In the genomic region with DNA sequence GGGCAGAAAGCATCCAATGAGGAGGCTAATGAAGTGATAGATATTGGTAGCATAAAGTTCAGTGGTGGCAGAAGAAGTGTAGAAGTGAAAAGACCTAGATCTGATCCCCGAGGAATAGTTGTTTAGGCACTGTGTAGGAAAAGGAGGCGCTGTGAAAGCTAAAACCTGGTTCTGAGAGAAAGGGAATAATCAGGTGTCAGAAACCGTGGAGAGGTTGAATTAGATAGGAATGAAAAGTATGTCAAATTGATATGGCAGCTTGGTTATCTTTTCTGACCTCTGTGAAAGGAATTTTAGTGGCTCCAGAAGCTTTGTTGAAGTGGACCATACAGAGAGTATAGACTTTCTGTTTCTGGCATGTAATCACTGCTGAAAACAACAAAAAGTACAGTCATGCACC, we compare ENCODE assay signal across 38 cellular contexts. TPM values are rescaled to one million over a fixed set of nuclear protein-coding genes. Genes with fewer than 3 reads are reported as not detected.
"Had no signal": no experiment of that assay in that cellular context is flagged by ENCODE, and none has a peak within 500 bp of the region (broad histone marks: within the 10 kb centered on the region; RNA-seq: fewer than 3 reads in every experiment).

No MANE protein-coding gene starts in this region.

- H3K4me1 ChIP-seq: adrenal gland had no signal

- H3K4me3 ChIP-seq: adrenal gland had no signal

- H3K36me3 ChIP-seq: adrenal gland had no signal

- ATAC-seq: activated CD4-positive, alpha-beta T cell treated with anti-CD3 and anti-CD28 coated beads for 36 hours; activated CD4-positive, CD25-positive, alpha-beta regulatory T cell treated with anti-CD3 and anti-CD28 coated beads, Interleukin-2, amount 50 U/mL, for 24 hours; activated CD8-positive, alpha-beta memory T cell treated with anti-CD3 and anti-CD28 coated beads, Interleukin-2, amount 10 ng/mL, durations not matched to agents 7 days and 5 days; activated CD8-positive, alpha-beta T cell treated with anti-CD3 and anti-CD28 coated beads, Interleukin-2, amount 10 ng/mL, durations not matched to agents 7 days and 5 days; activated naive CD4-positive, alpha-beta T cell treated with anti-CD3 and anti-CD28 coated beads, Interleukin-2, amount 50 U/mL, for 72 hours; activated T-cell treated with anti-CD3 and anti-CD28 coated beads, Interleukin-2, amount 50 U/mL, for 4 hours; activated T-cell treated with anti-CD3 and anti-CD28 coated beads, Interleukin-2, amount 50 U/mL, for 72 hours; activated T-helper 17 cell treated with anti-CD3 and anti-CD28 coated beads, Interleukin-2, amount 50 U/mL, for 72 hours; WTC11 had no signal

- H3K27me3 Mint-ChIP-seq: activated CD4-positive, alpha-beta memory T cell treated with anti-CD3 and anti-CD28 coated beads, Interleukin-2, amount 10 ng/mL, durations not matched to agents 7 days and 5 days; activated CD4-positive, alpha-beta T cell treated with anti-CD3 and anti-CD28 coated beads for 36 hours; activated CD4-positive, alpha-beta T cell treated with anti-CD3 and anti-CD28 coated beads, Interleukin-2, amount 10 ng/mL, durations not matched to agents 7 days and 5 days; activated naive CD8-positive, alpha-beta T cell treated with anti-CD3 and anti-CD28 coated beads for 36 hours; activated T-helper 17 cell treated with anti-CD3 and anti-CD28 coated beads, Interleukin-2, amount 50 U/mL, for 72 hours had no signal

- H3K36me3 Mint-ChIP-seq: activated CD8-positive, alpha-beta memory T cell treated with anti-CD3 and anti-CD28 coated beads, Interleukin-2, amount 10 ng/mL, durations not matched to agents 7 days and 5 days; activated naive CD4-positive, alpha-beta T cell treated with anti-CD3 and anti-CD28 coated beads, Interleukin-2, amount 50 U/mL, for 72 hours; brain had no signal

- H3K9me3 ChIP-seq: adrenal gland had no signal

- H3K4me1 Mint-ChIP-seq: activated CD4-positive, alpha-beta memory T cell treated with anti-CD3 and anti-CD28 coated beads, Interleukin-2, amount 10 ng/mL, durations not matched to agents 7 days and 5 days; activated CD4-positive, alpha-beta T cell treated with anti-CD3 and anti-CD28 coated beads for 36 hours; activated CD4-positive, alpha-beta T cell treated with anti-CD3 and anti-CD28 coated beads, Interleukin-2, amount 10 ng/mL, durations not matched to agents 7 days and 5 days; activated CD8-positive, alpha-beta memory T cell treated with anti-CD3 and anti-CD28 coated beads, Interleukin-2, amount 10 ng/mL, durations not matched to agents 7 days and 5 days; activated naive CD8-positive, alpha-beta T cell treated with anti-CD3 and anti-CD28 coated beads for 36 hours; activated T-helper 17 cell treated with anti-CD3 and anti-CD28 coated beads, Interleukin-2, amount 50 U/mL, for 72 hours; brain had no signal

- H3K27ac Mint-ChIP-seq: activated CD4-positive, alpha-beta memory T cell treated with anti-CD3 and anti-CD28 coated beads, Interleukin-2, amount 10 ng/mL, durations not matched to agents 7 days and 5 days; activated CD4-positive, alpha-beta T cell treated with anti-CD3 and anti-CD28 coated beads for 36 hours; activated CD4-positive, alpha-beta T cell treated with anti-CD3 and anti-CD28 coated beads, Interleukin-2, amount 10 ng/mL, durations not matched to agents 7 days and 5 days; activated CD8-positive, alpha-beta memory T cell treated with anti-CD3 and anti-CD28 coated beads, Interleukin-2, amount 10 ng/mL, durations not matched to agents 7 days and 5 days; activated CD8-positive, alpha-beta T cell treated with anti-CD3 and anti-CD28 coated beads, Interleukin-2, amount 10 ng/mL, durations not matched to agents 7 days and 5 days; activated naive CD4-positive, alpha-beta T cell treated with anti-CD3 and anti-CD28 coated beads for 36 hours; activated naive CD4-positive, alpha-beta T cell treated with anti-CD3 and anti-CD28 coated beads, Interleukin-2, amount 50 U/mL, for 72 hours; activated naive CD8-positive, alpha-beta T cell treated with anti-CD3 and anti-CD28 coated beads for 36 hours; activated T-cell treated with anti-CD3 and anti-CD28 coated beads, Interleukin-2, amount 50 U/mL, for 72 hours; activated T-helper 1 cell treated with anti-CD3 and anti-CD28 coated beads, Interleukin-12 subunit alpha, Interleukin-12 subunit beta, Interleukin-2, Interleukin-4 antibody, amounts not matched to agents 30 ng/mL and 10 ng/mL and 1 ng/mL, durations not matched to agents 14 hours and 24 hours and 36 hours; activated T-helper 17 cell treated with anti-CD3 and anti-CD28 coated beads, Interleukin-2, amount 50 U/mL, for 72 hours; brain; T-helper 1 cell treated with Interleukin-12 subunit alpha and Interleukin-12 subunit beta and Interleukin-4 antibody, amounts not matched to agents 30 μg/mL and 1 μg/mL, for 36 hours; T-helper 2 cell treated with Interferon-gamma antibody and Interleukin-4, amounts not matched to agents 5 μg/mL and 100 μg/mL, for 36 hours; WTC11 had no signal

- H3K27ac ChIP-seq: adrenal gland, VCaP had no signal

- H3K4me3 Mint-ChIP-seq: activated CD4-positive, alpha-beta memory T cell treated with anti-CD3 and anti-CD28 coated beads, Interleukin-2, amount 10 ng/mL, durations not matched to agents 7 days and 5 days; activated CD4-positive, alpha-beta T cell treated with anti-CD3 and anti-CD28 coated beads for 36 hours; activated CD4-positive, alpha-beta T cell treated with anti-CD3 and anti-CD28 coated beads, Interleukin-2, amount 10 ng/mL, durations not matched to agents 7 days and 5 days; activated CD8-positive, alpha-beta memory T cell treated with anti-CD3 and anti-CD28 coated beads, Interleukin-2, amount 10 ng/mL, durations not matched to agents 7 days and 5 days; activated CD8-positive, alpha-beta T cell treated with anti-CD3 and anti-CD28 coated beads, Interleukin-2, amount 10 ng/mL, durations not matched to agents 7 days and 5 days; activated naive CD4-positive, alpha-beta T cell treated with anti-CD3 and anti-CD28 coated beads for 36 hours; activated naive CD8-positive, alpha-beta T cell treated with anti-CD3 and anti-CD28 coated beads for 36 hours; activated T-cell treated with anti-CD3 and anti-CD28 coated beads, Interleukin-2, amount 50 U/mL, for 4 hours; activated T-cell treated with anti-CD3 and anti-CD28 coated beads, Interleukin-2, amount 50 U/mL, for 72 hours; activated T-helper 1 cell treated with anti-CD3 and anti-CD28 coated beads, Interleukin-12 subunit alpha, Interleukin-12 subunit beta, Interleukin-2, Interleukin-4 antibody, amounts not matched to agents 30 ng/mL and 10 ng/mL and 1 ng/mL, durations not matched to agents 14 hours and 24 hours and 36 hours; activated T-helper 17 cell treated with anti-CD3 and anti-CD28 coated beads, Interleukin-2, amount 50 U/mL, for 72 hours; brain; T-helper 1 cell treated with Interleukin-12 subunit alpha and Interleukin-12 subunit beta and Interleukin-4 antibody, amounts not matched to agents 30 μg/mL and 1 μg/mL, for 36 hours; T-helper 2 cell treated with Interferon-gamma antibody and Interleukin-4, amounts not matched to agents 5 μg/mL and 100 μg/mL, for 36 hours; WTC11 had no signal

- DNase-seq: activated CD4-positive, alpha-beta memory T cell treated with anti-CD3 and anti-CD28 coated beads, Interleukin-2, amount 10 ng/mL, durations not matched to agents 7 days and 5 days; activated CD4-positive, alpha-beta T cell treated with anti-CD3 and anti-CD28 coated beads for 1 hour; activated CD4-positive, alpha-beta T cell treated with anti-CD3 and anti-CD28 coated beads for 36 hours; activated CD4-positive, alpha-beta T cell treated with anti-CD3 and anti-CD28 coated beads for 48 hours; activated CD4-positive, alpha-beta T cell treated with anti-CD3 and anti-CD28 coated beads, Interleukin-2, amount 10 ng/mL, durations not matched to agents 7 days and 5 days; activated CD4-positive, alpha-beta T cell treated with anti-CD3 and anti-CD28 coated beads, Interleukin-2, amount 50 U/mL, for 48 hours; activated CD4-positive, CD25-positive, alpha-beta regulatory T cell; activated CD8-positive, alpha-beta memory T cell treated with anti-CD3 and anti-CD28 coated beads for 24 hours; activated CD8-positive, alpha-beta memory T cell treated with anti-CD3 and anti-CD28 coated beads, Interleukin-2, amount 10 ng/mL, durations not matched to agents 7 days and 5 days; activated CD8-positive, alpha-beta memory T cell treated with anti-CD3 and anti-CD28 coated beads, Interleukin-2, amount 50 U/mL, for 48 hours; activated CD8-positive, alpha-beta T cell treated with anti-CD3 and anti-CD28 coated beads, Interleukin-2, amount 10 ng/mL, durations not matched to agents 7 days and 5 days; activated effector memory CD4-positive, alpha-beta T cell treated with anti-CD3 and anti-CD28 coated beads, Interleukin-2, amount 50 U/mL, for 16 hours; activated gamma-delta T cell treated with Interleukin-2 at 50 U/mL for 16 hours; activated naive CD4-positive, alpha-beta T cell; activated naive CD4-positive, alpha-beta T cell treated with anti-CD3 and anti-CD28 coated beads for 36 hours; activated naive CD4-positive, alpha-beta T cell treated with anti-CD3 and anti-CD28 coated beads, Interleukin-2, amount 50 U/mL, for 16 hours; activated naive CD8-positive, alpha-beta T cell treated with anti-CD3 and anti-CD28 coated beads for 36 hours; activated T-cell treated with anti-CD3 and anti-CD28 coated beads, Interleukin-2, amount 50 U/mL, for 4 hours; activated T-cell treated with anti-CD3 and anti-CD28 coated beads, Interleukin-2, amount 50 U/mL, for 72 hours; adrenal gland; amniotic stem cell; aorta; central memory CD4-positive, alpha-beta T cell; SW 1271; T-helper 1 cell; T-helper 2 cell; T-helper 9 cell had no signal

RNA-seq across cellular contexts. Expression of gene CCDC160, which starts 30.8 kb away (rescaled TPM):
- total RNA-seq: activated CD4-positive, alpha-beta memory T cell treated with anti-CD3 and anti-CD28 coated beads, Interleukin-2, amount 10 ng/mL, durations not matched to agents 7 days and 5 days; activated CD4-positive, alpha-beta T cell treated with anti-CD3 and anti-CD28 coated beads for 36 hours; activated CD4-positive, alpha-beta T cell treated with anti-CD3 and anti-CD28 coated beads, Interleukin-2, amount 10 ng/mL, durations not matched to agents 7 days and 5 days; activated CD8-positive, alpha-beta memory T cell treated with anti-CD3 and anti-CD28 coated beads, Interleukin-2, amount 10 ng/mL, durations not matched to agents 7 days and 5 days; activated CD8-positive, alpha-beta T cell treated with anti-CD3 and anti-CD28 coated beads, Interleukin-2, amount 10 ng/mL, durations not matched to agents 7 days and 5 days; activated naive CD4-positive, alpha-beta T cell treated with anti-CD3 and anti-CD28 coated beads for 36 hours; activated naive CD4-positive, alpha-beta T cell treated with anti-CD3 and anti-CD28 coated beads, Interleukin-2, amount 50 U/mL, for 72 hours; activated T-cell treated with anti-CD3 and anti-CD28 coated beads, Interleukin-2, amount 50 U/mL, for 4 hours; activated T-cell treated with anti-CD3 and anti-CD28 coated beads, Interleukin-2, amount 50 U/mL, for 72 hours; activated T-helper 1 cell treated with anti-CD3 and anti-CD28 coated beads, Interleukin-12 subunit alpha, Interleukin-12 subunit beta, Interleukin-2, Interleukin-4 antibody, amounts not matched to agents 30 ng/mL and 10 ng/mL and 1 ng/mL, durations not matched to agents 14 hours and 24 hours and 36 hours; activated T-helper 17 cell treated with anti-CD3 and anti-CD28 coated beads, Interleukin-2, amount 50 U/mL, for 72 hours; aorta; bronchial epithelial cell; cardiac septum had no signal
- polyA plus RNA-seq: aorta had no signal
